In the genomic region with DNA sequence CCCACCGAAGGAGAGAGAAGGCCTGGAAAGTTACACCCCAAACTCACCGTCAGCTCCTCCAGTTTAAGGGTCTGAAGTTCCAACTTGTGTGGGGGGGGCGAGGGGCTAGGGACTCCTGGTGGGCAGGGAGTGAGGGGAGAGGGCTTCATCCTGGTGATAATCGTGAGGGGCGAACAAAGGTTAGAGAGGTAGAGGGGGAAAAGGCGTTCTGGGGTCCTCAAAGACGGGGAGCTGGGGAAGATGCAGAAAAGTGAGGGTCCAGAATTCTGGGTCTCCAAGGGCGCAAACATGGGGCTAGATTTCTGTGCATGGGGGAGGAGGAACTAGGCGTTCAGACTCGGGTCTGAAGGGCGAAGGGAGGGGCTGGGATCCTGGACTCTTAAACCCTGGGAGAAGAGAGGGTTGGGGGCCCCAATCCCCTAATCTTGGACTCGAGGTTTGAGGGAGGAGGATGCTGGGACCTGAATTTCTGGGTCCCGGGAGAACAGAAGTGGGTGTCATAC, we compare ENCODE assay signal across 8 cellular contexts. TPM values are rescaled to one million over a fixed set of nuclear protein-coding genes. Genes with fewer than 3 reads are reported as not detected.
DNase-seq lines count a peak whose midpoint lies in the region; ATAC-seq and TF ChIP-seq lines count a peak whose summit lies in the region.

No MANE protein-coding gene starts in this region.

- in situ Hi-C loops in gastrocnemius medialis (cut with MboI; ENCODE audit: low sequenced_read_pairs in 4 of 4): loop anchor here in 1 of 4 donors (10.0 kb wide), 1 partner anchor 60 kb away; no protein-coding TSS in a partner anchor

- no peaks in the 10 kb centered on the region for H3K36me3 ChIP-seq in WERI-Rb-1
- H3K36me3 ChIP-seq in gastroesophageal sphincter: no peaks in the 10 kb centered on the region
- H3K36me3 ChIP-seq in gastrocnemius medialis: no peaks in the 10 kb centered on the region

- 22 to 35% methylated on average over 9 to 12 of the region's 13 CpGs for WGBS in gastroesophageal sphincter (ENCODE audit: low coverage in 1 of 2), 2 donors

- H3K4me1 ChIP-seq in gastroesophageal sphincter (peaks cover 0 to 66% (median 41%) of the 10 kb centered on the region in 3 donors), gastrocnemius medialis (peaks cover 46 to 50% of the 10 kb centered on the region in 2 donors)

- TF ChIP-seq POLR2A in gastroesophageal sphincter (IDR thresholded peaks at IDR 0.05): no peak
- TF ChIP-seq POLR2A in gastrocnemius medialis (IDR thresholded peaks at IDR 0.05): no peak

- H3K4me3 ChIP-seq in GM12875 (ENCODE audit: low read depth, low read length) (peak overlapping the region; percentile 57), WERI-Rb-1 (ENCODE audit: low read depth, low read length) (peak overlapping the region; percentile 42), gastroesophageal sphincter (peak overlapping the region; percentile 23 to 65), gastrocnemius medialis (peak overlapping the region; percentile 44 to 65 (median 54))

- H3K27me3 ChIP-seq in WERI-Rb-1 (ENCODE audit: insufficient read depth, low read depth, severe bottlenecking) (no peaks in the 10 kb centered on the region), gastroesophageal sphincter (no peaks in the 10 kb centered on the region), gastrocnemius medialis (no peaks in the 10 kb centered on the region)

- ATAC-seq in gastroesophageal sphincter (no peak), gastrocnemius medialis (no peak)

- H3K9me3 ChIP-seq in WERI-Rb-1 (ENCODE audit: severe bottlenecking) (no peaks in the 10 kb centered on the region), gastroesophageal sphincter (no peaks in the 10 kb centered on the region), gastrocnemius medialis (no peaks in the 10 kb centered on the region)

- no peak for TF ChIP-seq CTCF in GM12875 (IDR thresholded peaks at IDR 0.05; ENCODE audit: borderline replicate concordance, insufficient read depth, low read depth, low read length)
- TF ChIP-seq CTCF in WERI-Rb-1 (IDR thresholded peaks at IDR 0.05; ENCODE audit: low read depth, low read length): no peak
- no peak for TF ChIP-seq CTCF in gastroesophageal sphincter (IDR thresholded peaks at IDR 0.05)
- no peak for TF ChIP-seq CTCF in gastrocnemius medialis (IDR thresholded peaks at IDR 0.05 in 4 of 5, conservative IDR thresholded peaks at IDR 0.05 in 1 of 5)

- DNase-seq in WERI-Rb-1: no peak
- no peak for DNase-seq in gastrocnemius medialis
- no peak for DNase-seq in cerebellum (ENCODE audit: low spot score)
- DNase-seq in COLO829 (ENCODE audit: low spot score): no peak
- DNase-seq in DMS53 (lab: John Stamatoyannopoulos, UW): no peak
- DNase-seq in NCI-H748 treated with DMSO at 0.1 percent for 48 hours (lab: John Stamatoyannopoulos, UW): no peak

- intact Hi-C loops in gastrocnemius medialis (cut with DNase I; ENCODE audit: low total_unique reads): loop anchor here (5.0 kb wide), 3 partner anchors 38 to 157 kb away; a partner anchor contains a TSS

- H3K27ac ChIP-seq in WERI-Rb-1 (peak overlapping the region; percentile 81), gastroesophageal sphincter (peak overlapping the region; percentile 66 to 92 (median 86)), gastrocnemius medialis (peak overlapping the region; percentile 88 to 98 (median 94))

- no peak for TF ChIP-seq EP300 in gastroesophageal sphincter (IDR thresholded peaks at IDR 0.05)

RNA-seq across cellular contexts. Expression of a gene that starts 4.7 kb away (rescaled TPM):
- total RNA-seq in gastroesophageal sphincter: 1 to 10 TPM in 2 of 4 donors, under 1 TPM in 2; 0.25 to 3.7 (median 1.3) TPM
- 10 to 100 TPM in 1 of 4 donors, 1 to 10 TPM in 3; 3.4 to 10.8 (median 5.4) TPM for total RNA-seq in gastrocnemius medialis
- 1.1 TPM for total RNA-seq in cerebellum

RNA-seq across cellular contexts. Expression of a gene that starts 19.0 kb away (rescaled TPM):
- total RNA-seq in gastroesophageal sphincter (1 to 10 TPM in 1 of 4 donors, not detected in 3; 3.4 TPM), gastrocnemius medialis (under 1 TPM in 1 of 4 donors, not detected in 3; 0.19 TPM), cerebellum (0.18 TPM)

RNA-seq across cellular contexts. Expression of a gene that starts 25.6 kb away (rescaled TPM):
- total RNA-seq in gastroesophageal sphincter (10 to 100 TPM in 3 of 4 donors, 1 to 10 TPM in 1; 9.8 to 16.4 (median 10.3) TPM), gastrocnemius medialis (1 to 10 TPM; 3.4 to 8.1 (median 6.3) TPM), cerebellum (4.7 TPM)

RNA-seq across cellular contexts. Expression of a gene that starts 31.9 kb away (rescaled TPM):
- total RNA-seq in gastroesophageal sphincter (under 1 TPM in 1 of 4 donors, not detected in 3; 0.27 TPM), gastrocnemius medialis (1 to 10 TPM in 1 of 4 donors, not detected in 3; 2.1 TPM), cerebellum (0.27 TPM)

RNA-seq across cellular contexts. Expression of a gene that starts 37.6 kb away (rescaled TPM):
- total RNA-seq in gastroesophageal sphincter: 1 to 10 TPM in 3 of 4 donors, under 1 TPM in 1; 0.54 to 3.5 (median 2.6) TPM
- 1 to 10 TPM in 2 of 4 donors, under 1 TPM in 2; 0.61 to 1.3 (median 0.98) TPM for total RNA-seq in gastrocnemius medialis
- 7.4 TPM for total RNA-seq in cerebellum
